Comparison of ENCODE assay signal across 10 cellular contexts in the genomic region with DNA sequence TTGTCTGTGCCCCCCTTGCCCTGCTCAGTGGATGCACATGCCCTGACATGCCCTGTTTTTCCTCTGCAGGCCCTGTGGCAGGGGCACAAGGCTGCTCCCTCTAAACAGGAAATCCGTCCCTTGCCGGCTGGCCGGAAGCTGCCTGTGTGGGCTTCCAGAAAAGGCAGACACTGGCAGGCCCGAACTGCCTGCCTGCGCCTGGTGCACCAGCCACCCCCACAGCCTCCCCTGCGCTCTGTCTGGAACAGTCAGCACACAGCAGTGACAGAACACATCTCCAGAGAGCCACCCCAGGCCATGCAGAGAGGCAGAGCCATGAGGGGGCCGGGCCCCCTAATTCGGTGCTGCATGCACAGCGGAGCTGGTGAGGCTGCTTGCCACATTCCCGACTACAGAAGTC. TPM values are rescaled to one million over a fixed set of nuclear protein-coding genes. Genes with fewer than 3 reads are reported as not detected.
DNase-seq lines count a peak whose midpoint lies in the region; ATAC-seq lines count a peak whose summit lies in the region.
"Had no signal": no experiment of that assay in that cellular context is flagged by ENCODE, and none has a peak within 500 bp of the region (broad histone marks: within the 10 kb centered on the region; RNA-seq: fewer than 3 reads in every experiment).

No MANE protein-coding gene starts in this region.

- ATAC-seq in Right ventricle myocardium inferior (peak; percentile 20), Right ventricle myocardium superior (ENCODE audit: poor library complexity) (no peak), HG03039 (IDR thresholded peaks at IDR 0.05; ENCODE audit: unreplicated experiment) (no peak)
- ATAC-seq in activated naive CD4-positive, alpha-beta T cell treated with anti-CD3 and anti-CD28 coated beads, Interleukin-2, amount 50 U/mL, for 72 hours: peak; percentile 58 to 79

- DNase-seq in Right ventricle myocardium inferior (ENCODE audit: missing footprints): no peak
- no peak for DNase-seq in Right ventricle myocardium superior
- peak in 1 of 2 donors; percentile 63 for DNase-seq in activated naive CD4-positive, alpha-beta T cell treated with anti-CD3 and anti-CD28 coated beads, Interleukin-2, amount 50 U/mL, for 72 hours (ENCODE audit: low spot score in 2 of 2)
- DNase-seq in lung microvascular endothelial cell (ENCODE audit: low read depth in 2 of 2): peak; percentile 35 to 47
- peak; percentile 56 for DNase-seq in ureter (ENCODE audit: low spot score)
- no peak for DNase-seq in NCI-H1417 (lab: John Stamatoyannopoulos, UW)
- no peak for DNase-seq in NCI-H446 (lab: John Stamatoyannopoulos, UW)
- DNase-seq: NK-92 treated with Interleukin-12 subunit alpha and Interleukin-12 subunit beta, amount 100 ng/mL, for 24 hours had no signal

- peaks cover 0 to 8% of the 10 kb centered on the region in 2 donors for H3K36me3 Mint-ChIP-seq in activated naive CD4-positive, alpha-beta T cell treated with anti-CD3 and anti-CD28 coated beads, Interleukin-2, amount 50 U/mL, for 72 hours

- intact Hi-C loops in Right ventricle myocardium inferior (cut with DNase I): loop anchor here (5.0 kb wide), 1 partner anchor 66 kb away; no protein-coding TSS in a partner anchor
- intact Hi-C loops in Right ventricle myocardium superior (cut with DNase I): no loop called here

- H3K9me3 Mint-ChIP-seq in activated naive CD4-positive, alpha-beta T cell treated with anti-CD3 and anti-CD28 coated beads, Interleukin-2, amount 50 U/mL, for 72 hours: peaks cover 0 to 6% of the 10 kb centered on the region in 2 donors

- peak overlapping the region; percentile 37 to 86 for H3K27ac Mint-ChIP-seq in activated naive CD4-positive, alpha-beta T cell treated with anti-CD3 and anti-CD28 coated beads, Interleukin-2, amount 50 U/mL, for 72 hours
- H3K27ac Mint-ChIP-seq: B cell had no signal

RNA-seq across cellular contexts. Expression of a gene that starts 33.5 kb away (rescaled TPM):
- total RNA-seq in Right ventricle myocardium inferior: 0.35 TPM
- 0.62 TPM for total RNA-seq in Right ventricle myocardium superior
- total RNA-seq in activated naive CD4-positive, alpha-beta T cell treated with anti-CD3 and anti-CD28 coated beads, Interleukin-2, amount 50 U/mL, for 72 hours: under 1 TPM; 0.10 to 0.14 TPM
- total RNA-seq in lung microvascular endothelial cell: not detected in 2 replicates
- 0.29 TPM for total RNA-seq in ureter
- total RNA-seq: B cell had no signal

Comparison
In these comparisons a context has a peak if more than half of its experiments do, and no peak if none do; other contexts are left out.
1. ATAC-seq: peak in Right ventricle myocardium inferior (single experiment) and activated naive CD4-positive, alpha-beta T cell treated with anti-CD3 and anti-CD28 coated beads, Interleukin-2, amount 50 U/mL, for 72 hours (2 of 2); none in Right ventricle myocardium superior (single experiment) and HG03039 (single experiment).
2. DNase-seq: peak in lung microvascular endothelial cell (2 of 2) and ureter (single experiment); none in Right ventricle myocardium inferior (single experiment), Right ventricle myocardium superior (single experiment), NCI-H1417 (0 of 3) and NCI-H446 (0 of 2).